In genomic region chr1:205963352-205963751, GRCh38 we compare ENCODE assay signal across 16 cellular contexts. TPM values are rescaled to one million over a fixed set of nuclear protein-coding genes. Genes with fewer than 3 reads are reported as not detected.
DNase-seq lines count a peak whose midpoint lies in the region; ATAC-seq and TF ChIP-seq lines count a peak whose summit lies in the region.
"Had no signal": no experiment of that assay in that cellular context is flagged by ENCODE, and none has a peak within 500 bp of the region (broad histone marks: within the 10 kb centered on the region; RNA-seq: fewer than 3 reads in every experiment).

No MANE protein-coding gene starts in this region.

- H4K20me1 ChIP-seq in fibroblast of lung (ENCODE audit: control insufficient read depth, extremely low read depth, insufficient read depth, low read length): no peaks in the 10 kb centered on the region

- TF ChIP-seq CTCF in fibroblast of lung (conservative IDR thresholded peaks at IDR 0.05 in 1 of 2, IDR thresholded peaks at IDR 0.05 in 1 of 2; ENCODE audit: low read depth in 1 of 2, low read length in 2 of 2): no peak

- H3K4me1 ChIP-seq in fibroblast of lung (ENCODE audit: control insufficient read depth, extremely low read depth, insufficient read depth, low read length): no peaks in the 10 kb centered on the region
- H3K4me1 ChIP-seq: BE2C had no signal

- DNase-seq in A172 (ENCODE audit: low spot score) (peak; percentile 85), ELR (ENCODE audit: low read depth) (peak; percentile 98), RPMI7951 (ENCODE audit: low read depth) (peak; percentile 92), fibroblast of lung (ENCODE audit: low read depth in 2 of 2) (peak; percentile 58 to 89), T-helper 9 cell (no peak), NCI-H1417 treated with DMSO at 0.1 percent for 48 hours (lab: John Stamatoyannopoulos, UW) (no peak)
- DNase-seq: activated CD4-positive, alpha-beta T cell treated with anti-CD3 and anti-CD28 coated beads, Interleukin-2, amount 50 U/mL, for 4 hours; activated effector memory CD4-positive, alpha-beta T cell treated with Interleukin-2 at 50 U/mL for 16 hours; BE2C; endodermal cell; GDM1; NCI-H187 treated with DMSO at 0.1 percent for 48 hours had no signal

- no peak overlapping the region for H3K4me2 ChIP-seq in fibroblast of lung (ENCODE audit: extremely low read depth, insufficient read depth, low read length)

- no peak overlapping the region for H2AFZ ChIP-seq in fibroblast of lung (ENCODE audit: low read length)
- H2AFZ ChIP-seq: parathyroid adenoma had no signal

- no peaks in the 10 kb centered on the region for H3K79me2 ChIP-seq in fibroblast of lung (ENCODE audit: control insufficient read depth, insufficient read depth, low read length)
- H3K79me2 ChIP-seq: parathyroid adenoma had no signal

- no peaks in the 10 kb centered on the region for H3K36me3 ChIP-seq in fibroblast of lung (ENCODE audit: control insufficient read depth, insufficient read depth, low read length)
- H3K36me3 ChIP-seq: BE2C had no signal

- H3K27me3 ChIP-seq in fibroblast of lung (ENCODE audit: control insufficient read depth, insufficient read depth, low read length): peaks cover 3% of the 10 kb centered on the region

- no peak overlapping the region for H3K4me3 ChIP-seq in fibroblast of lung (replicated peaks in 1 of 4; ENCODE audit: control extremely low read depth in 1 of 4, insufficient read depth in 1 of 4, low read depth in 3 of 4, low read length in 4 of 4)

- no peak for ATAC-seq in HG03280 (IDR thresholded peaks at IDR 0.05; ENCODE audit: unreplicated experiment)
- ATAC-seq in HG02571 (IDR thresholded peaks at IDR 0.05; ENCODE audit: unreplicated experiment): no peak

- H3K9ac ChIP-seq in fibroblast of lung (ENCODE audit: insufficient read depth, low read length): no peak overlapping the region
- H3K9ac ChIP-seq: parathyroid adenoma had no signal

- no peak overlapping the region for H3K27ac ChIP-seq in fibroblast of lung (ENCODE audit: insufficient read depth, low read length)

- H3K9me3 ChIP-seq in fibroblast of lung (ENCODE audit: control insufficient read depth, insufficient read depth, low read depth, low read length): no peaks in the 10 kb centered on the region
- H3K9me3 ChIP-seq: BE2C had no signal

RNA-seq across cellular contexts. Expression of gene SLC26A9, which starts 20.1 kb away (rescaled TPM):
- 0.05 TPM in 1 of 2 replicates, not detected in the other for total RNA-seq in A172 (2014; rRNA removed; shearing (Covaris generic))
- total RNA-seq in RPMI7951 (2014; rRNA removed; shearing (Covaris generic)): under 0.01 TPM in 1 of 2 replicates, not detected in the other
- not detected in 2 replicates for total RNA-seq in fibroblast of lung
- not detected in 2 replicates for polyA plus RNA-seq in fibroblast of lung
- polyA plus RNA-seq in fibroblast of lung (2012): not detected in 2 replicates
- polyA minus RNA-seq in fibroblast of lung (ENCODE audit: low replicate concordance): not detected in 2 replicates
- polyA plus RNA-seq: IgD-negative memory B cell had no signal

RNA-seq across cellular contexts. Expression of gene RAB7B, which starts 39.8 kb away (rescaled TPM):
- 0.29 TPM in 2 replicates for total RNA-seq in A172 (2014; rRNA removed; shearing (Covaris generic))
- 0.96 and 0.98 TPM in 2 replicates for total RNA-seq in RPMI7951 (2014; rRNA removed; shearing (Covaris generic))
- 5.4 and 9.1 TPM in 2 replicates for total RNA-seq in fibroblast of lung
- 15.5 and 20.1 TPM in 2 replicates for polyA plus RNA-seq in fibroblast of lung
- polyA plus RNA-seq in fibroblast of lung (2012): 13.6 and 17.8 TPM in 2 replicates
- 9.2 and 19.4 TPM in 2 replicates for polyA minus RNA-seq in fibroblast of lung (ENCODE audit: low replicate concordance)
- total RNA-seq: endodermal cell had no signal
- polyA plus RNA-seq: IgD-negative memory B cell had no signal

Comparison
In these comparisons a context has a peak if more than half of its experiments do, and no peak if none do; other contexts are left out.
1. DNase-seq: peak in A172 (single experiment), ELR (single experiment), RPMI7951 (single experiment) and fibroblast of lung (2 of 2); none in T-helper 9 cell (single experiment) and NCI-H1417 treated with DMSO at 0.1 percent for 48 hours (single experiment).